ENCODE assay signal across 15 cellular contexts in the genomic region with DNA sequence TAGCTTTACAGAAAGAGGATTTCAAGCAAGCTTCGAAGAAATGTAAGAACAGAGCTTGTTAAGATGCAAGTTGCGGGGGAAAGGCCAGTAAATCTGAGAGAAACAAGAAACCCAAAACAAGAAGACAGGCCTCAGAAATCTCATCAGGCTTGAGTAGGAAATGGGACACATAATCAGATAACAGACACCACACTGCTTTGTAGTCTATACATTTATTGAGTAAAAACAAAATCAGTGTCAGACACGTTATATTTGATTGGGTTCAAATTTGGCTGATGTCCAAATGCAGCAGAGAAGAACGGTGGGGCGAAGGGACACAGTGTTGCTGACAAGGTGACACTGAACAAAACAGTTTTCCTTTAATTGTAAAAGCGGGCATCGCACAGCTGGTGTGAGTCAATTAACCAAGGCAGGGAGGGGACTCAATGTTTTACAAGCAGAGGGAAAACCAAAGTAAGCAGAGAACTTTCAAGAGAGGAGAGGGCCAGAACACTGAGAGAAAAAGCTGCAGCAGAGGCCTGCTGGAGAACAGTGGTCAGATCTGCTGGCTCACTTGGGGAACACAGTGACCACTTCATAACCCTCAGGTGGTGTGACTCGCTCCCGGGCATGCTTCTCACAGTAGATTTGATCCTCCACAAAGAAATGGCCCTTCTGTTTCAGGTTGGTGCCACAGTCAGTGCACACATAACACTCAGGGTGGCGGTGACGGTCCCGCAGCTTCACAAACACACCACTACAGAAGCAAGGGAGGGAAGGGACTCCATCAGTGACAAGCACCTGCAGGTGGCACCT. TPM values are rescaled to one million over a fixed set of nuclear protein-coding genes. Genes with fewer than 3 reads are reported as not detected.
A peak's percentile ranks its signal among the peaks of the same experiment; 100 is the strongest.
DNase-seq lines count a peak whose midpoint lies in the region; ATAC-seq and TF ChIP-seq lines count a peak whose summit lies in the region.
"Had no signal": no experiment of that assay in that cellular context is flagged by ENCODE, and none has a peak within 500 bp of the region (broad histone marks: within the 10 kb centered on the region; RNA-seq: fewer than 3 reads in every experiment).

No MANE protein-coding gene starts in this region.

- peak overlapping the region; percentile 79 for H3K27ac Mint-ChIP-seq in activated CD4-positive, alpha-beta memory T cell treated with anti-CD3 and anti-CD28 coated beads, Interleukin-2, amount 10 ng/mL, durations not matched to agents 7 days and 5 days
- peak overlapping the region; percentile 34 for H3K27ac Mint-ChIP-seq in mesothelial cell of epicardium
- H3K27ac Mint-ChIP-seq: nephron had no signal

- POLR2A ChIA-PET in IMR-90 (lab: Charles Lee; ENCODE audit: unreplicated experiment) = interaction anchor here (1.0 kb wide), 1 partner anchor 10 kb away, joined by 3 read pairs; no protein-coding TSS in a partner anchor
- POLR2A ChIA-PET in activated CD4-positive, alpha-beta memory T cell treated with anti-CD3 and anti-CD28 coated beads, Interleukin-2, amount 10 ng/mL, durations not matched to agents 7 days and 5 days (lab: Charles Lee) = interaction anchor here (0.6 to 2.0 kb wide), 4 partner anchors 8 to 57 kb away, joined by 3 to 7 read pairs (median 4); no protein-coding TSS in a partner anchor

- TF ChIP-seq RAD21 in IMR-90 (IDR thresholded peaks at IDR 0.05; ENCODE audit: low read length) = no peak

- 0 out of 4 replicates have a peak overlapping the region, but pooled peaks of 1 of the 2 experiments have one; percentile 8 for H4K8ac ChIP-seq in IMR-90 (ENCODE audit: low read depth in 2 of 2, low read length in 2 of 2)

- in situ Hi-C loops in IMR-90 (cut with MboI; ENCODE audit: low sequenced_read_pairs) = loop anchor here (10.0 kb wide), 1 partner anchor 103 kb away; no protein-coding TSS in a partner anchor

- H2AK9ac ChIP-seq in IMR-90 (replicated peaks; ENCODE audit: low read depth, low read length, poor library complexity) = peak overlapping the region; percentile 52

- H3K9ac ChIP-seq in IMR-90 (ENCODE audit: low read depth, low read length) (no peak overlapping the region), colonic mucosa (ENCODE audit: low read depth in 2 of 2, low read length in 2 of 2) (no peak overlapping the region)

- peak overlapping the region; percentile 15 for H2AFZ ChIP-seq in IMR-90 (replicated peaks; ENCODE audit: low read length, poor library complexity)

- H3K79me1 ChIP-seq in IMR-90 (ENCODE audit: low read depth in 1 of 2, low read length in 2 of 2) = peaks cover 16 to 70% of the 10 kb centered on the region in 2 experiments; a peak in 3 of 4 replicates

- H4K5ac ChIP-seq in IMR-90 (ENCODE audit: low read depth, low read length) = no peak overlapping the region

- no peak overlapping the region; the same call in 1 of the 2 replicates for H2BK120ac ChIP-seq in IMR-90 (ENCODE audit: low read depth, low read length)

- no peak for TF ChIP-seq CTCF in IMR-90 (conservative IDR thresholded peaks at IDR 0.05; ENCODE audit: low read depth, low read length)
- TF ChIP-seq CTCF in mesothelial cell of epicardium (IDR thresholded peaks at IDR 0.05; ENCODE audit: unreplicated experiment) = no peak
- no peak for TF ChIP-seq CTCF in colonic mucosa (IDR thresholded peaks at IDR 0.05)

- TF ChIP-seq POLR2A in IMR-90 (IDR thresholded peaks at IDR 0.05; ENCODE audit: low read depth, low read length) = no peak

- H3K14ac ChIP-seq in IMR-90 (replicated peaks; ENCODE audit: low read depth, low read length) = peak overlapping the region; percentile 23

- no peak overlapping the region for H3K56ac ChIP-seq in IMR-90 (ENCODE audit: extremely low read depth, insufficient read depth, low read length)

- H2AK5ac ChIP-seq in IMR-90 (ENCODE audit: low read depth, low read length) = peak overlapping the region; percentile 35

- WGBS in IMR-90 (ENCODE audit: extremely low coverage in 2 of 2, insufficient read length in 1 of 2), 2 experiments = 53% methylated on average over 5 of the region's 12 CpGs; no CpG with 5 or more reads in 1 of the 2 experiments
- 79 to 87% methylated on average over 12 of the region's 12 CpGs for WGBS in aorta, 2 donors

- intact Hi-C loops in IMR-90 (cut with micrococcal nuclease) (no loop called here), aorta (cut with DNase I) (no loop called here), colonic mucosa (cut with DNase I) (no loop called here)

- H3K18ac ChIP-seq in IMR-90 (ENCODE audit: low read depth, low read length) = no peak overlapping the region

- H2BK20ac ChIP-seq in IMR-90 (ENCODE audit: low read depth, low read length) = no peak overlapping the region

- peak; percentile 15; the same call in 1 of the 2 replicates for ATAC-seq in IMR-90 (ENCODE audit: low read depth)
- no peak for ATAC-seq in aorta (ENCODE audit: low FRiP score)

- H4K91ac ChIP-seq in IMR-90 (ENCODE audit: insufficient read depth, low read depth, low read length) = no peak overlapping the region

- BruUV-seq in IMR-90 (replicated peaks; lab: Mats Ljungman, UMichigan) = TSS peak; percentile 98

- CTCF ChIA-PET in IMR-90 (lab: Yijun Ruan, JAX) = interaction anchor here (0.7 to 1.5 kb wide), 2 partner anchors 9 to 112 kb away, joined by 3 to 5 read pairs; no protein-coding TSS in a partner anchor
- CTCF ChIA-PET in activated CD4-positive, alpha-beta memory T cell treated with anti-CD3 and anti-CD28 coated beads, Interleukin-2, amount 10 ng/mL, durations not matched to agents 7 days and 5 days (lab: Charles Lee) = interaction anchor here (1.5 to 6.2 kb wide), 2 partner anchors 9 to 104 kb away, joined by 6 to 54 read pairs; no protein-coding TSS in a partner anchor

- peaks cover 61% of the 10 kb centered on the region for H3K36me3 ChIP-seq in IMR-90 (ENCODE audit: control insufficient read depth, insufficient read depth, low read length)
- peaks cover 9 to 15% of the 10 kb centered on the region in 2 donors for H3K36me3 ChIP-seq in aorta (ENCODE audit: control insufficient read depth in 1 of 2, insufficient read depth in 2 of 2, low read length in 1 of 2)
- H3K36me3 ChIP-seq in colonic mucosa = peaks cover 11% of the 10 kb centered on the region

- no peak overlapping the region for H3K27ac ChIP-seq in IMR-90 (ENCODE audit: insufficient read depth, low read length)
- no peak overlapping the region for H3K27ac ChIP-seq in aorta (ENCODE audit: low read depth in 1 of 2, low read length in 2 of 2)
- no peak overlapping the region for H3K27ac ChIP-seq in colonic mucosa
- H3K27ac ChIP-seq: 22Rv1, thoracic aorta had no signal

- peaks cover 40% of the 10 kb centered on the region for H3K36me3 Mint-ChIP-seq in activated CD4-positive, alpha-beta memory T cell treated with anti-CD3 and anti-CD28 coated beads, Interleukin-2, amount 10 ng/mL, durations not matched to agents 7 days and 5 days (ENCODE audit: low read depth)
- H3K36me3 Mint-ChIP-seq in mesothelial cell of epicardium = peaks cover 35% of the 10 kb centered on the region

- no peak overlapping the region for H3K23ac ChIP-seq in IMR-90 (ENCODE audit: low read depth, low read length)

- peak in 2 of 3 experiments; percentile 11 to 53 for DNase-seq in NCI-H1417 (lab: John Stamatoyannopoulos, UW)
- no peak for DNase-seq in NCI-H1417 treated with DMSO at 0.1 percent for 48 hours (lab: John Stamatoyannopoulos, UW)
- peak; percentile 60 for DNase-seq in IMR-90
- no peak for DNase-seq in activated CD4-positive, alpha-beta memory T cell treated with anti-CD3 and anti-CD28 coated beads, Interleukin-2, amount 10 ng/mL, durations not matched to agents 7 days and 5 days
- DNase-seq in mesothelial cell of epicardium (ENCODE audit: low spot score in 2 of 2, unreplicated experiment in 2 of 2) = no peak
- no peak for DNase-seq in LoVo (ENCODE audit: low spot score)
- no peak for DNase-seq in aorta
- DNase-seq in colonic mucosa = no peak
- DNase-seq: COR-L47, kidney glomerular epithelial cell, NCI-H2171 treated with DMSO at 0.1 percent for 48 hours had no signal

- H2BK5ac ChIP-seq in IMR-90 (ENCODE audit: low read depth, low read length, poor library complexity, severe bottlenecking) = peak overlapping the region; percentile 28

- H3K4ac ChIP-seq in IMR-90 (ENCODE audit: low read depth, low read length) = no peak overlapping the region

- peaks cover 31% of the 10 kb centered on the region for H3K9me1 ChIP-seq in IMR-90 (ENCODE audit: insufficient read depth, low read length)

- H4K20me1 ChIP-seq in IMR-90 (ENCODE audit: insufficient read depth, low read length) = peaks cover 19% of the 10 kb centered on the region

- H3K27me3 ChIP-seq in IMR-90 (ENCODE audit: control insufficient read depth, insufficient read depth, low read length) (no peaks in the 10 kb centered on the region), aorta (ENCODE audit: control insufficient read depth in 1 of 2, insufficient read depth in 2 of 2, low read length in 1 of 2) (no peaks in the 10 kb centered on the region), colonic mucosa (no peaks in the 10 kb centered on the region)

- peaks cover 12% of the 10 kb centered on the region for H3K4me1 ChIP-seq in IMR-90 (ENCODE audit: control insufficient read depth, insufficient read depth, low read length)
- peaks cover 0 to 5% of the 10 kb centered on the region in 2 donors for H3K4me1 ChIP-seq in aorta (ENCODE audit: control insufficient read depth in 1 of 2, insufficient read depth in 2 of 2, low read length in 2 of 2)
- no peaks in the 10 kb centered on the region for H3K4me1 ChIP-seq in colonic mucosa

- no peak overlapping the region for H3K4me3 Mint-ChIP-seq in activated CD4-positive, alpha-beta memory T cell treated with anti-CD3 and anti-CD28 coated beads, Interleukin-2, amount 10 ng/mL, durations not matched to agents 7 days and 5 days
- no peak overlapping the region for H3K4me3 Mint-ChIP-seq in mesothelial cell of epicardium
- H3K4me3 Mint-ChIP-seq: nephron had no signal

- no peak overlapping the region for H3K4me3 ChIP-seq in IMR-90 (ENCODE audit: insufficient read depth, low read depth, low read length)
- H3K4me3 ChIP-seq in aorta (ENCODE audit: low read length in 2 of 2) = no peak overlapping the region
- no peak overlapping the region for H3K4me3 ChIP-seq in colonic mucosa
- H3K4me3 ChIP-seq: thoracic aorta had no signal

- H3K9me3 Mint-ChIP-seq in activated CD4-positive, alpha-beta memory T cell treated with anti-CD3 and anti-CD28 coated beads, Interleukin-2, amount 10 ng/mL, durations not matched to agents 7 days and 5 days = peaks cover 6% of the 10 kb centered on the region
- H3K9me3 Mint-ChIP-seq in mesothelial cell of epicardium = no peaks in the 10 kb centered on the region
- H3K9me3 Mint-ChIP-seq: nephron had no signal

- H3K4me1 Mint-ChIP-seq in activated CD4-positive, alpha-beta memory T cell treated with anti-CD3 and anti-CD28 coated beads, Interleukin-2, amount 10 ng/mL, durations not matched to agents 7 days and 5 days = peaks cover 38% of the 10 kb centered on the region
- H3K4me1 Mint-ChIP-seq in mesothelial cell of epicardium = no peaks in the 10 kb centered on the region
- H3K4me1 Mint-ChIP-seq: nephron had no signal

- H3K9me3 ChIP-seq in IMR-90 (ENCODE audit: control insufficient read depth, insufficient read depth, low read length) (no peaks in the 10 kb centered on the region), aorta (ENCODE audit: control insufficient read depth, low read length) (no peaks in the 10 kb centered on the region), colonic mucosa (no peaks in the 10 kb centered on the region)
- H3K9me3 ChIP-seq: thoracic aorta had no signal

- H2BK15ac ChIP-seq in IMR-90 (ENCODE audit: low read depth, low read length) = no peak overlapping the region

- H3K27me3 Mint-ChIP-seq in activated CD4-positive, alpha-beta memory T cell treated with anti-CD3 and anti-CD28 coated beads, Interleukin-2, amount 10 ng/mL, durations not matched to agents 7 days and 5 days = peaks cover 3% of the 10 kb centered on the region
- no peaks in the 10 kb centered on the region for H3K27me3 Mint-ChIP-seq in mesothelial cell of epicardium (ENCODE audit: low read depth)

- dilution Hi-C loops in IMR-90 (cut with HindIII; ENCODE audit: low sequenced_read_pairs, unreplicated experiment) = no loop called here

- no peak overlapping the region for H3K4me2 ChIP-seq in IMR-90 (ENCODE audit: low read depth, low read length)

RNA-seq across cellular contexts. Expression of gene ACSM6, which starts 43.5 kb away (rescaled TPM):
- not detected in 2 replicates for total RNA-seq in IMR-90 (2012; rRNA removed)
- not detected in 2 replicates for polyA plus RNA-seq in IMR-90 (2012; rRNA removed)
- polyA plus RNA-seq in IMR-90 (2012; cell fraction: cytosol; rRNA removed) = not detected in 2 replicates
- not detected in 2 replicates for polyA plus RNA-seq in IMR-90 (2012; cell fraction: nucleus; rRNA removed; ENCODE audit: low replicate concordance)
- not detected for total RNA-seq in activated CD4-positive, alpha-beta memory T cell treated with anti-CD3 and anti-CD28 coated beads, Interleukin-2, amount 10 ng/mL, durations not matched to agents 7 days and 5 days
- not detected in 3 replicates for total RNA-seq in mesothelial cell of epicardium
- total RNA-seq in aorta = under 1 TPM in 1 of 2 donors, not detected in 1; 0.99 TPM
- not detected for polyA plus RNA-seq in aorta
- total RNA-seq in colonic mucosa = not detected
- total RNA-seq: skeletal muscle tissue, thoracic aorta had no signal

RNA-seq across cellular contexts. Expression of gene PDLIM1, which starts 53.2 kb away (rescaled TPM):
- total RNA-seq in IMR-90 (2012; rRNA removed) (27.5 and 30.1 TPM in 2 replicates), mesothelial cell of epicardium (121 to 131 TPM (median 122 TPM) in 3 replicates), aorta (100 to 1,000 TPM; 243 to 273 TPM), colonic mucosa (100 to 1,000 TPM; 246 to 433 TPM)
- polyA plus RNA-seq in IMR-90 (2012; rRNA removed) (179 and 187 TPM in 2 replicates), aorta (100 to 1,000 TPM; 159 to 232 TPM)
- 120 and 255 TPM in 2 replicates for polyA plus RNA-seq in IMR-90 (2012; cell fraction: cytosol; rRNA removed)
- 44.1 and 131 TPM in 2 replicates for polyA plus RNA-seq in IMR-90 (2012; cell fraction: nucleus; rRNA removed; ENCODE audit: low replicate concordance)
- total RNA-seq in activated CD4-positive, alpha-beta memory T cell treated with anti-CD3 and anti-CD28 coated beads, Interleukin-2, amount 10 ng/mL, durations not matched to agents 7 days and 5 days = 10 to 100 TPM; 22.8 TPM

Comparison
In these comparisons a context has a peak if more than half of its experiments do, and no peak if none do; other contexts are left out.
1. DNase-seq: peak in NCI-H1417 (2 of 3) and IMR-90 (single experiment); none in NCI-H1417 treated with DMSO at 0.1 percent for 48 hours (single experiment), activated CD4-positive, alpha-beta memory T cell treated with anti-CD3 and anti-CD28 coated beads, Interleukin-2, amount 10 ng/mL, durations not matched to agents 7 days and 5 days (single experiment), mesothelial cell of epicardium (0 of 2), LoVo (single experiment), aorta (0 of 2) and colonic mucosa (single experiment).